ENCODE assay signal across 5 cellular contexts in genomic region chr7:97541188-97541587, GRCh38.
"Had no signal": no experiment of that assay in that cellular context is flagged by ENCODE, and none has a peak within 500 bp of the region (broad histone marks: within the 10 kb centered on the region; RNA-seq: fewer than 3 reads in every experiment).

No MANE protein-coding gene starts in this region.

- H3K4me3 Mint-ChIP-seq: IgD-negative memory B cell had no signal

- DNase-seq: IMR-90 had no signal

- H3K27ac Mint-ChIP-seq: IgD-negative memory B cell had no signal

- H3K27ac ChIP-seq: HL-60 had no signal

- ATAC-seq: HepG2, K562 had no signal

- H3K27me3 Mint-ChIP-seq: IgD-negative memory B cell had no signal

- H3K4me3 ChIP-seq: K562 had no signal

- H3K4me1 Mint-ChIP-seq: IgD-negative memory B cell had no signal
